Comparison of ENCODE assay signal across 37 cellular contexts in the genomic region with DNA sequence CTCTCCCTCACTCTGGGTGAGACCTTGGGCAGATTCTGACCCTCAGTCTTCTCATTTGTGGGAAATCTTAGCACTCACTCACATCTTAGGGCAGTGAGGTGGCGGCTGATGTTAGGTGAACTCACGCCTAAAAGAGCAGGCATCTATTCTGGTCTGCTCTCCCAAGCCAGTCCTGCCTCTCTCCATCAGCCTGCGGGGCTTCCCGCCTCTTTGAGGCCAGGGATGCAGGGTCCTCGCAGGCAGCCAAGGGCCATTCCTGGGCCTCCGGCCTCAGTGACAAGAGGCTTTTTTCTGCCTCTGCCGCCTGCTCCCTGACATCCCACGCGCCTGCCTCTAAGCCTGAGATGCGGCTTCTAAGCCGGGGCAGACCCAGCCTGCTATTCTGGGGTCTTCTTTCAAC. TPM values are rescaled to one million over a fixed set of nuclear protein-coding genes. Genes with fewer than 3 reads are reported as not detected.
"Had no signal": no experiment of that assay in that cellular context is flagged by ENCODE, and none has a peak within 500 bp of the region (broad histone marks: within the 10 kb centered on the region; RNA-seq: fewer than 3 reads in every experiment).

No MANE protein-coding gene starts in this region.

- H3K9me3 ChIP-seq: ascending aorta had no signal

- H3K27ac Mint-ChIP-seq: activated B cell treated with CpG ODN at 0.5 μM for 24 hours; activated CD4-positive, alpha-beta memory T cell treated with anti-CD3 and anti-CD28 coated beads for 36 hours; activated CD4-positive, alpha-beta T cell treated with anti-CD3 and anti-CD28 coated beads, Interleukin-2, amount 10 ng/mL, durations not matched to agents 24 days and 14 days; activated CD8-positive, alpha-beta T cell treated with anti-CD3 and anti-CD28 coated beads for 36 hours; activated naive CD4-positive, alpha-beta T cell treated with anti-CD3 and anti-CD28 coated beads, Interleukin-2, amount 10 ng/mL, durations not matched to agents 7 days and 5 days; activated naive CD4-positive, alpha-beta T cell treated with anti-CD3 and anti-CD28 coated beads, Interleukin-2, amount 50 U/mL, for 24 hours; activated naive CD8-positive, alpha-beta T cell; activated naive CD8-positive, alpha-beta T cell treated with anti-CD3 and anti-CD28 coated beads, Interleukin-2, amount 10 ng/mL, durations not matched to agents 7 days and 5 days; activated naive CD8-positive, alpha-beta T cell treated with anti-CD3 and anti-CD28 coated beads, Interleukin-2, amount 50 U/mL, for 24 hours; activated T-helper 2 cell treated with anti-CD3 and anti-CD28 coated beads, Interferon-gamma antibody, Interleukin-2, Interleukin-4, amounts not matched to agents 10 μg/mL and 5 μg/mL and 100 μg/mL, durations not matched to agents 14 hours and 24 hours and 36 hours; brain; T-helper 1 cell treated with Interleukin-12 subunit alpha and Interleukin-12 subunit beta and Interleukin-4 antibody, amounts not matched to agents 30 μg/mL and 1 μg/mL, for 36 hours; T-helper 2 cell treated with Interferon-gamma antibody and Interleukin-4, amounts not matched to agents 5 μg/mL and 100 μg/mL, for 36 hours had no signal

- H3K4me1 Mint-ChIP-seq: activated B cell treated with CpG ODN at 0.5 μM for 24 hours; activated CD4-positive, alpha-beta T cell treated with anti-CD3 and anti-CD28 coated beads, Interleukin-2, amount 10 ng/mL, durations not matched to agents 24 days and 14 days; activated naive CD4-positive, alpha-beta T cell treated with anti-CD3 and anti-CD28 coated beads, Interleukin-2, amount 10 ng/mL, durations not matched to agents 7 days and 5 days; activated naive CD4-positive, alpha-beta T cell treated with anti-CD3 and anti-CD28 coated beads, Interleukin-2, amount 50 U/mL, for 24 hours; activated naive CD8-positive, alpha-beta T cell treated with anti-CD3 and anti-CD28 coated beads, Interleukin-2, amount 10 ng/mL, durations not matched to agents 7 days and 5 days; activated naive CD8-positive, alpha-beta T cell treated with anti-CD3 and anti-CD28 coated beads, Interleukin-2, amount 50 U/mL, for 24 hours; brain; central memory CD8-positive, alpha-beta T cell had no signal

- H3K4me3 ChIP-seq: ascending aorta, cardiac muscle cell had no signal

- H3K27me3 ChIP-seq: ascending aorta, cardiac muscle cell had no signal

- H3K27me3 Mint-ChIP-seq: activated CD4-positive, alpha-beta T cell treated with anti-CD3 and anti-CD28 coated beads, Interleukin-2, amount 10 ng/mL, durations not matched to agents 24 days and 14 days; activated CD8-positive, alpha-beta T cell treated with anti-CD3 and anti-CD28 coated beads for 36 hours; activated naive CD4-positive, alpha-beta T cell treated with anti-CD3 and anti-CD28 coated beads, Interleukin-2, amount 50 U/mL, for 24 hours; activated naive CD8-positive, alpha-beta T cell; activated naive CD8-positive, alpha-beta T cell treated with anti-CD3 and anti-CD28 coated beads, Interleukin-2, amount 50 U/mL, for 24 hours had no signal

- H3K36me3 Mint-ChIP-seq: activated CD4-positive, alpha-beta memory T cell treated with anti-CD3 and anti-CD28 coated beads for 36 hours; activated naive CD4-positive, alpha-beta T cell treated with anti-CD3 and anti-CD28 coated beads, Interleukin-2, amount 10 ng/mL, durations not matched to agents 7 days and 5 days; activated naive CD4-positive, alpha-beta T cell treated with anti-CD3 and anti-CD28 coated beads, Interleukin-2, amount 50 U/mL, for 24 hours; activated naive CD8-positive, alpha-beta T cell; activated naive CD8-positive, alpha-beta T cell treated with anti-CD3 and anti-CD28 coated beads, Interleukin-2, amount 10 ng/mL, durations not matched to agents 7 days and 5 days; brain had no signal

- H3K27ac ChIP-seq: ascending aorta, cardiac muscle cell, VCaP had no signal

- ATAC-seq: activated CD8-positive, alpha-beta T cell treated with anti-CD3 and anti-CD28 coated beads for 36 hours; activated naive CD8-positive, alpha-beta T cell treated with anti-CD3 and anti-CD28 coated beads, Interleukin-2, amount 50 U/mL, for 24 hours; activated T-cell treated with anti-CD3 and anti-CD28 coated beads, Interleukin-2, amount 50 U/mL, for 4 hours had no signal

- DNase-seq: activated B cell treated with CpG ODN at 0.5 μM for 24 hours; activated CD4-positive, alpha-beta memory T cell treated with anti-CD3 and anti-CD28 coated beads for 36 hours; activated CD4-positive, alpha-beta T cell treated with anti-CD3 and anti-CD28 coated beads for 4 hours; activated CD4-positive, alpha-beta T cell treated with anti-CD3 and anti-CD28 coated beads, Interleukin-2, amount 10 ng/mL, durations not matched to agents 24 days and 14 days; activated CD4-positive, alpha-beta T cell treated with anti-CD3 and anti-CD28 coated beads, Interleukin-2, amount 50 U/mL, for 1 hour; activated CD4-positive, alpha-beta T cell treated with anti-CD3 and anti-CD28 coated beads, Interleukin-2, amount 50 U/mL, for 4 hours; activated CD4-positive, CD25-positive, alpha-beta regulatory T cell treated with anti-CD3 and anti-CD28 coated beads, Interleukin-2, amount 50 U/mL, for 72 hours; activated CD8-positive, alpha-beta memory T cell treated with anti-CD3 and anti-CD28 coated beads, Interleukin-2, amount 50 U/mL, for 4 hours; activated CD8-positive, alpha-beta T cell treated with anti-CD3 and anti-CD28 coated beads for 36 hours; activated effector memory CD4-positive, alpha-beta T cell treated with Interleukin-2 at 50 U/mL for 16 hours; activated gamma-delta T cell; activated naive CD4-positive, alpha-beta T cell treated with anti-CD3 and anti-CD28 coated beads, Interleukin-2, amount 10 ng/mL, durations not matched to agents 7 days and 5 days; activated naive CD4-positive, alpha-beta T cell treated with Interleukin-2 at 50 U/mL for 16 hours; activated naive CD8-positive, alpha-beta T cell treated with anti-CD3 and anti-CD28 coated beads, Interleukin-2, amount 10 ng/mL, durations not matched to agents 7 days and 5 days; activated naive CD8-positive, alpha-beta T cell treated with anti-CD3 and anti-CD28 coated beads, Interleukin-2, amount 50 U/mL, for 24 hours; activated T-cell treated with anti-CD3 and anti-CD28 coated beads for 4 hours; activated T-cell treated with anti-CD3 and anti-CD28 coated beads, Interleukin-2, amount 50 U/mL, for 1 hour; activated T-cell treated with anti-CD3 and anti-CD28 coated beads, Interleukin-2, amount 50 U/mL, for 4 hours; amygdala; anterior cingulate cortex; caudate nucleus; cerebellar nuclear complex; T-helper 1 cell; T-helper 2 cell; T-helper 9 cell had no signal

- H3K4me1 ChIP-seq: ascending aorta had no signal

- H3K36me3 ChIP-seq: ascending aorta, cardiac muscle cell had no signal

- H3K4me3 Mint-ChIP-seq: activated B cell treated with CpG ODN at 0.5 μM for 24 hours; activated CD4-positive, alpha-beta memory T cell treated with anti-CD3 and anti-CD28 coated beads for 36 hours; activated CD4-positive, alpha-beta T cell treated with anti-CD3 and anti-CD28 coated beads, Interleukin-2, amount 10 ng/mL, durations not matched to agents 24 days and 14 days; activated CD8-positive, alpha-beta T cell treated with anti-CD3 and anti-CD28 coated beads for 36 hours; activated naive CD4-positive, alpha-beta T cell treated with anti-CD3 and anti-CD28 coated beads, Interleukin-2, amount 10 ng/mL, durations not matched to agents 7 days and 5 days; activated naive CD4-positive, alpha-beta T cell treated with anti-CD3 and anti-CD28 coated beads, Interleukin-2, amount 50 U/mL, for 24 hours; activated naive CD8-positive, alpha-beta T cell; activated naive CD8-positive, alpha-beta T cell treated with anti-CD3 and anti-CD28 coated beads, Interleukin-2, amount 10 ng/mL, durations not matched to agents 7 days and 5 days; activated naive CD8-positive, alpha-beta T cell treated with anti-CD3 and anti-CD28 coated beads, Interleukin-2, amount 50 U/mL, for 24 hours; activated T-cell treated with anti-CD3 and anti-CD28 coated beads, Interleukin-2, amount 50 U/mL, for 4 hours; brain; central memory CD8-positive, alpha-beta T cell; T-helper 1 cell treated with Interleukin-12 subunit alpha and Interleukin-12 subunit beta and Interleukin-4 antibody, amounts not matched to agents 30 μg/mL and 1 μg/mL, for 36 hours; T-helper 2 cell treated with Interferon-gamma antibody and Interleukin-4, amounts not matched to agents 5 μg/mL and 100 μg/mL, for 36 hours had no signal

- H3K9me3 Mint-ChIP-seq: activated B cell treated with CpG ODN at 0.5 μM for 24 hours; activated CD4-positive, alpha-beta memory T cell treated with anti-CD3 and anti-CD28 coated beads for 36 hours; activated CD4-positive, alpha-beta T cell treated with anti-CD3 and anti-CD28 coated beads, Interleukin-2, amount 10 ng/mL, durations not matched to agents 24 days and 14 days; activated CD8-positive, alpha-beta T cell treated with anti-CD3 and anti-CD28 coated beads for 36 hours; activated naive CD4-positive, alpha-beta T cell treated with anti-CD3 and anti-CD28 coated beads, Interleukin-2, amount 10 ng/mL, durations not matched to agents 7 days and 5 days; activated naive CD4-positive, alpha-beta T cell treated with anti-CD3 and anti-CD28 coated beads, Interleukin-2, amount 50 U/mL, for 24 hours; activated naive CD8-positive, alpha-beta T cell treated with anti-CD3 and anti-CD28 coated beads, Interleukin-2, amount 10 ng/mL, durations not matched to agents 7 days and 5 days; activated naive CD8-positive, alpha-beta T cell treated with anti-CD3 and anti-CD28 coated beads, Interleukin-2, amount 50 U/mL, for 24 hours; activated T-cell treated with anti-CD3 and anti-CD28 coated beads, Interleukin-2, amount 50 U/mL, for 4 hours; activated T-helper 2 cell treated with anti-CD3 and anti-CD28 coated beads, Interferon-gamma antibody, Interleukin-2, Interleukin-4, amounts not matched to agents 10 μg/mL and 5 μg/mL and 100 μg/mL, durations not matched to agents 14 hours and 24 hours and 36 hours; central memory CD8-positive, alpha-beta T cell; T-helper 1 cell treated with Interleukin-12 subunit alpha and Interleukin-12 subunit beta and Interleukin-4 antibody, amounts not matched to agents 30 μg/mL and 1 μg/mL, for 36 hours; T-helper 2 cell treated with Interferon-gamma antibody and Interleukin-4, amounts not matched to agents 5 μg/mL and 100 μg/mL, for 36 hours had no signal

RNA-seq across cellular contexts. Expression of gene FGF4, which starts 13.8 kb away (rescaled TPM):
- total RNA-seq: activated B cell treated with CpG ODN at 0.5 μM for 24 hours; activated CD4-positive, alpha-beta memory T cell treated with anti-CD3 and anti-CD28 coated beads for 36 hours; activated CD4-positive, alpha-beta T cell treated with anti-CD3 and anti-CD28 coated beads, Interleukin-2, amount 10 ng/mL, durations not matched to agents 24 days and 14 days; activated CD8-positive, alpha-beta memory T cell treated with anti-CD3 and anti-CD28 coated beads for 36 hours; activated CD8-positive, alpha-beta T cell treated with anti-CD3 and anti-CD28 coated beads for 36 hours; activated naive CD8-positive, alpha-beta T cell treated with anti-CD3 and anti-CD28 coated beads, Interleukin-2, amount 10 ng/mL, durations not matched to agents 7 days and 5 days; activated T-cell treated with anti-CD3 and anti-CD28 coated beads, Interleukin-2, amount 50 U/mL, for 4 hours; activated T-helper 2 cell treated with anti-CD3 and anti-CD28 coated beads, Interferon-gamma antibody, Interleukin-2, Interleukin-4, amounts not matched to agents 10 μg/mL and 5 μg/mL and 100 μg/mL, durations not matched to agents 14 hours and 24 hours and 36 hours; ascending aorta; bronchial epithelial cell; cardiac muscle cell had no signal

RNA-seq across cellular contexts. Expression of gene FGF3, which starts 30.3 kb away (rescaled TPM):
- total RNA-seq: activated B cell treated with CpG ODN at 0.5 μM for 24 hours; activated CD4-positive, alpha-beta memory T cell treated with anti-CD3 and anti-CD28 coated beads for 36 hours; activated CD4-positive, alpha-beta T cell treated with anti-CD3 and anti-CD28 coated beads, Interleukin-2, amount 10 ng/mL, durations not matched to agents 24 days and 14 days; activated CD8-positive, alpha-beta memory T cell treated with anti-CD3 and anti-CD28 coated beads for 36 hours; activated CD8-positive, alpha-beta T cell treated with anti-CD3 and anti-CD28 coated beads for 36 hours; activated naive CD8-positive, alpha-beta T cell treated with anti-CD3 and anti-CD28 coated beads, Interleukin-2, amount 10 ng/mL, durations not matched to agents 7 days and 5 days; activated T-cell treated with anti-CD3 and anti-CD28 coated beads, Interleukin-2, amount 50 U/mL, for 4 hours; activated T-helper 2 cell treated with anti-CD3 and anti-CD28 coated beads, Interferon-gamma antibody, Interleukin-2, Interleukin-4, amounts not matched to agents 10 μg/mL and 5 μg/mL and 100 μg/mL, durations not matched to agents 14 hours and 24 hours and 36 hours; ascending aorta; bronchial epithelial cell had no signal
